ENCODE assay signal across 1 cellular context in the genomic region with DNA sequence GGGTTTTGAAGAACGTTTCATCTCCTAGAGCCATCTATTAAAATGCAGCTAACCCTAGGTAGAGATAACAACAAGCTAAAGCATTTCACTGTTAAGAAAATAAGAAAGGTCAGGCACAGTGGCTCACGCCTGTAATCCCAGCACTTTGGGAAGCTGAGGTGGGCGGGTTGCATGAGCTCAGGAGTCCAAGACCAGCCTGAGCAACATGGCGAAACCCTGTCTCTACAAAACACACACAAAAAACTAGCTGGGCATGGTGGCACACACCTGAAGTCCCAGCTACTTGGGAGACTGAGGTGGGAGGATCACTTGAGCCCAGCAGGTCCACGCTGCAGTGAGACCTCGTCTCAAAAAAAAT.
TF ChIP-seq lines count a peak whose summit lies in the region.

No MANE protein-coding gene starts in this region.

TF ChIP-seq in K562, 482 proteins besides CTCF, POLR2A, EP300 and RAD21:
- TF ChIP-seq NR2C2 (CRISPR knock-in tag; IDR thresholded peaks at IDR 0.05) = no peak
- TF ChIP-seq NR2C2 (tag; IDR thresholded peaks at IDR 0.05) = no peak
- TF ChIP-seq MCM3 (IDR thresholded peaks at IDR 0.05) = no peak
- no peak for TF ChIP-seq NFATC3 (IDR thresholded peaks at IDR 0.05)
- TF ChIP-seq ZNF77 (CRISPR knock-in tag; IDR thresholded peaks at IDR 0.05) = no peak
- no peak for TF ChIP-seq MXI1 (IDR thresholded peaks at IDR 0.05; ENCODE audit: low read depth, low read length)
- no peak for TF ChIP-seq MTA3 (IDR thresholded peaks at IDR 0.05; ENCODE audit: borderline replicate concordance)
